29 cellular contexts compared by ENCODE assay signal in the genomic region with DNA sequence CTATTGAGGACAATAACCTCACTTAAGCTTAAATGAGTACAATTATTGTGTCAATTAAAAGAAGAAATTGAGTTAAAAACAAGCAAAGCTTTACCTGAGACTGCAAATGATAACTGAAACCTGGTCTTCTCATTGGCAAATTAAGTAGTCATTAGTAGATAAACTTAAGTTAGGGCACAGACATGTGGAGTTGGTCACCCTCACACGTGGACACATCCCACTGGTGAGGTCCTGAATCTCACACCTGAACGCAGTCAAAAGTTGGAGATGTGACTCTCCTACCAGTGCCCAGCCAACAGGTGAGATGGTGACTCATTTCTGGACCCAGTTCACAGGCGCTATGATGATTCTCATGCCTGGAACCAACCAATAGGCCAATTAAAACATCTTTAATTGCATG.
"Had no signal": no experiment of that assay in that cellular context is flagged by ENCODE, and none has a peak within 500 bp of the region (broad histone marks: within the 10 kb centered on the region; RNA-seq: fewer than 3 reads in every experiment).

No MANE protein-coding gene starts in this region.

- H3K36me3 ChIP-seq: colonic mucosa, esophagus muscularis mucosa, esophagus squamous epithelium, gastrocnemius medialis, gastroesophageal sphincter, heart left ventricle, heart right ventricle had no signal

- H3K4me3 ChIP-seq: colonic mucosa, coronary artery, dorsolateral prefrontal cortex, esophagus muscularis mucosa, esophagus squamous epithelium, gastrocnemius medialis, gastroesophageal sphincter, heart left ventricle, heart right ventricle had no signal

- DNase-seq: colonic mucosa; cortex of kidney; dermis blood vessel endothelial cell; dorsolateral prefrontal cortex; effector CD4-positive, alpha-beta T cell; effector CD8-positive, alpha-beta T cell; effector memory CD4-positive, alpha-beta T cell; effector memory CD8-positive, alpha-beta T cell; endodermal cell; erythroblast; esophagus squamous epithelium; foreskin fibroblast; foreskin keratinocyte; foreskin melanocyte; gastrocnemius medialis; glutamatergic neuron; head of caudate nucleus; heart left ventricle; heart right ventricle had no signal

- H3K9me3 ChIP-seq: colonic mucosa, esophagus muscularis mucosa, esophagus squamous epithelium, gastrocnemius medialis, gastroesophageal sphincter, heart left ventricle, heart right ventricle had no signal

- H3K27ac ChIP-seq: colonic mucosa, coronary artery, dorsolateral prefrontal cortex, epithelial cell of prostate, esophagus muscularis mucosa, esophagus squamous epithelium, foreskin keratinocyte, gastrocnemius medialis, gastroesophageal sphincter, heart left ventricle, heart right ventricle had no signal

- H3K27me3 ChIP-seq: colonic mucosa, foreskin keratinocyte, heart left ventricle had no signal

- H3K4me1 ChIP-seq: colonic mucosa, esophagus muscularis mucosa, esophagus squamous epithelium, foreskin keratinocyte, gastroesophageal sphincter had no signal

- ATAC-seq: effector memory CD8-positive, alpha-beta T cell; esophagus mucosa; foreskin keratinocyte; gastrocnemius medialis; gastroesophageal sphincter; heart left ventricle; heart right ventricle had no signal

- H3K27ac Mint-ChIP-seq: dendritic cell treated with granulocyte-macrophage colony-stimulating factor and Interleukin-4, amounts not matched to agents 40 ng/mL and 50 ng/mL, for 4 days; effector memory CD8-positive, alpha-beta T cell; endodermal cell had no signal

- H3K4me3 Mint-ChIP-seq: dendritic cell treated with granulocyte-macrophage colony-stimulating factor and Interleukin-4, amounts not matched to agents 40 ng/mL and 50 ng/mL, for 4 days; effector memory CD8-positive, alpha-beta T cell; endodermal cell had no signal

- H3K9me3 Mint-ChIP-seq: effector memory CD8-positive, alpha-beta T cell; endodermal cell had no signal

- FAIRE-seq: colon, endometrium, endothelial cell of umbilical vein, frontal cortex had no signal
